1 cellular context compared by ENCODE assay signal in genomic region chr5:36125868-36126267, GRCh38.
TF ChIP-seq lines count a peak whose summit lies in the region.

No MANE protein-coding gene starts in this region.

TF ChIP-seq in K562, 482 proteins besides CTCF, POLR2A, EP300 and RAD21 (continued from another document):
- TF ChIP-seq MEIS2 (IDR thresholded peaks at IDR 0.05; ENCODE audit: partially characterized antibody) (peak; percentile 16), ZNF778 (CRISPR knock-in tag; IDR thresholded peaks at IDR 0.05) (no peak)
TF ChIP-seq in K562: peak in this region for 4.
